28 cellular contexts compared by ENCODE assay signal in the genomic region with DNA sequence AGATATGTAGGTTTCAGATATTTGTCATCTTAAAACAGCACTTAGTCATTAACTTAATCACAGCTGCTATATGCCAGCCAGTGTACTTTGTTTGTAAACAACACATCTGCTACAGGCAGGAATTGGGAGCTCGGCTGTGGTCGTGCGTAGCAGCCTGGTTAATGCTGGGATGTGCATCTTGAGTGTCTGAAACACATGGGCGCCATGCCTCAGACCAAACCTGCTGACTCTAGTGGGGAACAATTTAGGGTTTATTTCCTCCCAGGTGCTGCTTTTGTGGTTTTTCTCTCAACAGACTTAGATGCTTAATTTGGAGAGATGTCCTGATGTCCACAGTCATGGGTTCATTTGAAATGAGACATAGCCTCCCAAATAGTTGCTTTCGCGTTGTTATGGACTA.
"Had no signal": no experiment of that assay in that cellular context is flagged by ENCODE, and none has a peak within 500 bp of the region (broad histone marks: within the 10 kb centered on the region; RNA-seq: fewer than 3 reads in every experiment).

No MANE protein-coding gene starts in this region.

- H3K9me3 ChIP-seq: lower lobe of right lung, pancreas, prostate gland, sigmoid colon, uterus had no signal

- DNase-seq: hypothalamus; immature natural killer cell; kidney; left colon; lower lobe of right lung; mammary epithelial cell; mesendoderm; naive thymus-derived CD4-positive, alpha-beta T cell; pancreas; posterior cingulate gyrus; right cardiac atrium; sigmoid colon; stimulated activated CD4-positive, alpha-beta T cell treated with anti-CD3 and anti-CD28 coated beads, Interleukin-1b, Interleukin-23, amount 100 ng/mL, for 48 hours; stimulated activated CD4-positive, alpha-beta T cell treated with anti-CD3 and anti-CD28 coated beads, Interleukin-2, amount 100 ng/mL, for 48 hours; stimulated activated CD4-positive, alpha-beta T cell treated with anti-CD3 and anti-CD28 coated beads, Interleukin-4, amount 100 ng/mL, for 4 hours; stimulated activated CD8-positive, alpha-beta memory T cell treated with anti-CD3 and anti-CD28 coated beads, Interleukin-4, amount 100 ng/mL, for 48 hours; stimulated activated naive CD4-positive, alpha-beta T cell treated with Interleukin-2 at 50 U/mL for 16 hours; stimulated activated naive CD8-positive, alpha-beta T cell treated with anti-CD3 and anti-CD28 coated beads, Interleukin-15, amount 100 ng/mL, for 72 hours; substantia nigra; uterus had no signal

- H3K36me3 ChIP-seq: left lung, lower lobe of right lung, pancreas, prostate gland, sigmoid colon, tibial nerve, uterus had no signal

- H3K4me3 Mint-ChIP-seq: immature natural killer cell; mesothelial cell of epicardium; naive thymus-derived CD4-positive, alpha-beta T cell; natural killer cell treated with Interleukin-12 subunit alpha and Interleukin-12 subunit beta and Interleukin-15 and Interleukin-18, amount 100 ng/mL, for 72 hours; stimulated activated memory B cell treated with anti-CD40 and anti-IgM and Interleukin-4, amounts not matched to agents 10 μg/mL and 1 μg/mL and 100 μg/mL, for 72 hours; stimulated activated naive CD8-positive, alpha-beta T cell treated with anti-CD3 and anti-CD28 coated beads, Interleukin-15, amount 100 ng/mL, for 72 hours; type B pancreatic cell had no signal

- H3K36me3 Mint-ChIP-seq: immature natural killer cell; mesothelial cell of epicardium; naive thymus-derived CD4-positive, alpha-beta T cell; stimulated activated memory B cell treated with anti-CD40 and anti-IgM and Interleukin-4, amounts not matched to agents 10 μg/mL and 1 μg/mL and 100 μg/mL, for 72 hours; type B pancreatic cell had no signal

- H3K27ac Mint-ChIP-seq: immature natural killer cell; mesothelial cell of epicardium; naive thymus-derived CD4-positive, alpha-beta T cell; natural killer cell treated with Interleukin-12 subunit alpha and Interleukin-12 subunit beta and Interleukin-15 and Interleukin-18, amount 100 ng/mL, for 72 hours; stimulated activated memory B cell treated with anti-CD40 and anti-IgM and Interleukin-4, amounts not matched to agents 10 μg/mL and 1 μg/mL and 100 μg/mL, for 72 hours; stimulated activated naive CD8-positive, alpha-beta T cell treated with anti-CD3 and anti-CD28 coated beads, Interleukin-15, amount 100 ng/mL, for 72 hours; type B pancreatic cell had no signal

- H3K27me3 ChIP-seq: left lung, pancreas, sigmoid colon, tibial nerve, uterus had no signal

- H3K4me1 Mint-ChIP-seq: immature natural killer cell; mesothelial cell of epicardium; naive thymus-derived CD4-positive, alpha-beta T cell; stimulated activated memory B cell treated with anti-CD40 and anti-IgM and Interleukin-4, amounts not matched to agents 10 μg/mL and 1 μg/mL and 100 μg/mL, for 72 hours; stimulated activated naive CD8-positive, alpha-beta T cell treated with anti-CD3 and anti-CD28 coated beads, Interleukin-15, amount 100 ng/mL, for 72 hours had no signal

- ATAC-seq: left colon; left lung; lower lobe of right lung; naive thymus-derived CD4-positive, alpha-beta T cell; natural killer cell treated with Interleukin-12 subunit alpha and Interleukin-12 subunit beta and Interleukin-15 and Interleukin-18, amount 100 ng/mL, for 72 hours; pancreas; right cardiac atrium; stimulated activated memory B cell treated with anti-CD40 and anti-IgM and Interleukin-4, amounts not matched to agents 10 μg/mL and 1 μg/mL and 100 μg/mL, for 72 hours; stimulated activated naive CD8-positive, alpha-beta T cell treated with anti-CD3 and anti-CD28 coated beads, Interleukin-15, amount 100 ng/mL, for 72 hours had no signal

- H3K4me2 ChIP-seq: smooth muscle cell had no signal

- H3K27ac ChIP-seq: left lung, lower lobe of right lung, pancreas, prostate gland, sigmoid colon, tibial nerve, uterus had no signal

- H3K4me1 ChIP-seq: left lung, lower lobe of right lung, pancreas, prostate gland, sigmoid colon, tibial nerve, uterus had no signal

- H3K4me3 ChIP-seq: left lung, lower lobe of right lung, pancreas, prostate gland, sigmoid colon, smooth muscle cell, tibial nerve, uterus had no signal
